In genomic region chr5:54895816-54896341, GRCh38 we compare ENCODE assay signal across 9 cellular contexts.
A peak's percentile ranks its signal among the peaks of the same experiment; 100 is the strongest.
DNase-seq lines count a peak whose midpoint lies in the region; ATAC-seq, FAIRE-seq and TF ChIP-seq lines count a peak whose summit lies in the region.
"Had no signal": no experiment of that assay in that cellular context is flagged by ENCODE, and none has a peak within 500 bp of the region (broad histone marks: within the 10 kb centered on the region; RNA-seq: fewer than 3 reads in every experiment).

No MANE protein-coding gene starts in this region.

- no peak overlapping the region for H2BK15ac ChIP-seq in neuronal stem cell (ENCODE audit: low read length)

- in situ Hi-C loops in GM23248 (cut with MboI): no loop called here
- in situ Hi-C loops in GM13976 (cut with MboI; ENCODE audit: low sequenced_read_pairs, unreplicated experiment): no loop called here

- no peaks in the 10 kb centered on the region for H3K9me1 ChIP-seq in endothelial cell of umbilical vein (replicated peaks; ENCODE audit: control insufficient read depth, extremely low read depth, insufficient read depth, low read length)

- BruUV-seq in PC-9 (replicated peaks; lab: Mats Ljungman, UMichigan) (no TSS peak), endothelial cell of umbilical vein (replicated peaks; lab: Mats Ljungman, UMichigan) (no TSS peak)

- no peak overlapping the region for H2BK5ac ChIP-seq in neuronal stem cell (ENCODE audit: low read length)

- TF ChIP-seq CTCF in PC-9 (conservative IDR thresholded peaks at IDR 0.05) (peak; percentile 75), endothelial cell of umbilical vein (IDR thresholded peaks at IDR 0.05; ENCODE audit: extremely low read depth in 1 of 2, insufficient read depth in 1 of 2, low read depth in 1 of 2, low read length in 2 of 2) (peak; percentile 7 to 10), coronary artery (IDR thresholded peaks at IDR 0.05) (no peak), GM13976 (IDR thresholded peaks at IDR 0.05; ENCODE audit: borderline replicate concordance, control extremely low read depth, extremely low read depth, insufficient read depth, missing control alignments) (no peak)

- H3K9me3 ChIP-seq in GM23248 (ENCODE audit: low read depth) (no peaks in the 10 kb centered on the region), PC-9 (ENCODE audit: insufficient read depth, low read depth) (no peaks in the 10 kb centered on the region), endothelial cell of umbilical vein (replicated peaks; ENCODE audit: control insufficient read depth, insufficient read depth, low read length) (no peaks in the 10 kb centered on the region), neuronal stem cell (replicated peaks in 1 of 2; ENCODE audit: control insufficient read depth in 2 of 2, insufficient read depth in 1 of 2, low read depth in 1 of 2, low read length in 2 of 2) (no peaks in the 10 kb centered on the region)
- H3K9me3 ChIP-seq: mucosa of descending colon had no signal

- 21 to 25% methylated on average over 6 of the region's 6 CpGs for WGBS in GM23248 (ENCODE audit: low coverage in 1 of 2, low lambda C conversion rate in 2 of 2, missing lambda C conversion rate in 2 of 2), 2 experiments
- WGBS in neuronal stem cell (ENCODE audit: extremely low coverage in 2 of 2, insufficient read length in 2 of 2, insufficient replicate concordance in 1 of 2), 2 donors: no CpG with 5 or more reads among the region's 6 CpGs

- H3K4me3 ChIP-seq in GM23248: no peak overlapping the region
- H3K4me3 ChIP-seq in PC-9: no peak overlapping the region
- H3K4me3 ChIP-seq in endothelial cell of umbilical vein (replicated peaks in 1 of 3; ENCODE audit: insufficient read depth in 1 of 3, low read depth in 1 of 3, low read length in 3 of 3): no peak overlapping the region
- no peak overlapping the region for H3K4me3 ChIP-seq in neuronal stem cell (ENCODE audit: low read length in 2 of 2)
- no peak overlapping the region for H3K4me3 ChIP-seq in coronary artery
- H3K4me3 ChIP-seq: mucosa of descending colon had no signal

- H3K4me1 ChIP-seq in GM23248 (ENCODE audit: insufficient read depth) (peaks cover 6% of the 10 kb centered on the region; the same call in 1 of the 2 replicates), PC-9 (replicated peaks; ENCODE audit: insufficient read depth) (peaks cover 8% of the 10 kb centered on the region; the same call in 1 of the 2 replicates), endothelial cell of umbilical vein (ENCODE audit: control insufficient read depth, extremely low read depth, insufficient read depth, low read length) (peaks cover 1% of the 10 kb centered on the region), neuronal stem cell (ENCODE audit: control insufficient read depth in 2 of 2, insufficient read depth in 1 of 2, low read depth in 1 of 2, low read length in 2 of 2) (no peaks in the 10 kb centered on the region)

- H3K79me2 ChIP-seq in GM23248 (ENCODE audit: insufficient read depth): no peaks in the 10 kb centered on the region
- H3K79me2 ChIP-seq in PC-9 (ENCODE audit: low read depth): no peaks in the 10 kb centered on the region
- no peaks in the 10 kb centered on the region for H3K79me2 ChIP-seq in endothelial cell of umbilical vein (ENCODE audit: control insufficient read depth, insufficient read depth, low read length)

- POLR2A ChIA-PET in PC-9 (lab: Charles Lee; ENCODE audit: unreplicated experiment): no interaction called here
- POLR2A ChIA-PET in endothelial cell of umbilical vein (lab: Charles Lee): no interaction called here

- no peaks in the 10 kb centered on the region for H3K79me1 ChIP-seq in neuronal stem cell (ENCODE audit: low read depth, low read length)

- H3F3A ChIP-seq in GM23248 (ENCODE audit: insufficient read depth) (peaks cover 9% of the 10 kb centered on the region), PC-9 (ENCODE audit: insufficient read depth, low read depth) (no peaks in the 10 kb centered on the region)

- H3K36me3 ChIP-seq in GM23248 (ENCODE audit: low read depth) (no peaks in the 10 kb centered on the region), PC-9 (ENCODE audit: low read depth) (no peaks in the 10 kb centered on the region), endothelial cell of umbilical vein (ENCODE audit: control insufficient read depth in 2 of 2, extremely low read depth in 1 of 2, insufficient read depth in 2 of 2, low read length in 2 of 2) (no peaks in the 10 kb centered on the region), neuronal stem cell (replicated peaks in 1 of 2; ENCODE audit: control insufficient read depth in 2 of 2, insufficient read depth in 2 of 2, low read length in 2 of 2) (no peaks in the 10 kb centered on the region)

- H4K20me1 ChIP-seq in GM23248 (ENCODE audit: insufficient read depth) (no peaks in the 10 kb centered on the region), PC-9 (ENCODE audit: insufficient read depth) (no peaks in the 10 kb centered on the region), endothelial cell of umbilical vein (replicated peaks; ENCODE audit: control insufficient read depth, extremely low read depth, insufficient read depth, low read length) (no peaks in the 10 kb centered on the region)

- FAIRE-seq in endothelial cell of umbilical vein (lab: Jason Lieb, UNC): peak; percentile 70

- no peak overlapping the region for H4K91ac ChIP-seq in neuronal stem cell (ENCODE audit: low read depth, low read length, poor library complexity)

- H2AFZ ChIP-seq in GM23248: no peak overlapping the region
- no peak overlapping the region for H2AFZ ChIP-seq in PC-9
- H2AFZ ChIP-seq in endothelial cell of umbilical vein (ENCODE audit: low read depth, low read length): no peak overlapping the region
- H2AFZ ChIP-seq in neuronal stem cell (ENCODE audit: low read length): peak overlapping the region; percentile 49

- peak; percentile 7 for DNase-seq in CD1c-positive myeloid dendritic cell (ENCODE audit: extremely low spot score)
- peak; percentile 76 for DNase-seq in GM23248
- DNase-seq in PC-9: peak in 1 of 2 experiments; percentile 7
- DNase-seq in endothelial cell of umbilical vein (ENCODE audit: low read depth, low spot score): peak; percentile 40
- peak; percentile 18 for DNase-seq in neuronal stem cell (ENCODE audit: low spot score)
- DNase-seq in coronary artery (ENCODE audit: low spot score): no peak
- DNase-seq in GM13976 (ENCODE audit: low spot score): no peak

- intact Hi-C loops in PC-9 (cut with micrococcal nuclease; ENCODE audit: unreplicated experiment) (loop anchor here (10.0 kb wide), 1 partner anchor 651 kb away; no protein-coding TSS in a partner anchor), endothelial cell of umbilical vein (cut with micrococcal nuclease) (loop anchor here (1.0 kb wide), 2 partner anchors 379 to 453 kb away; partner anchors contain the start of gene SNX18)

- no peak overlapping the region for H2BK12ac ChIP-seq in neuronal stem cell (ENCODE audit: low read length)

- no peak overlapping the region for H2BK120ac ChIP-seq in neuronal stem cell (ENCODE audit: low read depth, low read length)

- CTCF ChIA-PET in PC-9 (lab: Charles Lee) (no interaction called here), endothelial cell of umbilical vein (lab: Charles Lee) (interaction anchor here (0.9 to 2.5 kb wide), 17 partner anchors 7 to 652 kb away, joined by 3 to 22 read pairs (median 6); partner anchors contain the start of genes GPX8 and SNX18)

- H4K8ac ChIP-seq in neuronal stem cell (ENCODE audit: low read depth, low read length): no peak overlapping the region

- no peak overlapping the region for H3K4me2 ChIP-seq in GM23248 (ENCODE audit: unreplicated experiment)
- H3K4me2 ChIP-seq in PC-9: peak overlapping the region; percentile 52
- H3K4me2 ChIP-seq in endothelial cell of umbilical vein (ENCODE audit: insufficient read depth, low read length): no peak overlapping the region
- no peak overlapping the region for H3K4me2 ChIP-seq in neuronal stem cell (ENCODE audit: insufficient read depth, low read length, poor library complexity, severe bottlenecking)

- no peak overlapping the region for H3K14ac ChIP-seq in neuronal stem cell (ENCODE audit: low read length)

- H3K4ac ChIP-seq in neuronal stem cell (ENCODE audit: low read length): no peak overlapping the region

- no peak overlapping the region for H3K18ac ChIP-seq in neuronal stem cell (ENCODE audit: low read length)

- no peak overlapping the region for H3K23ac ChIP-seq in neuronal stem cell (ENCODE audit: low read depth, low read length, poor library complexity)

- H2AK5ac ChIP-seq in neuronal stem cell (ENCODE audit: low read depth, low read length): no peak overlapping the region

- H3K9ac ChIP-seq in GM23248: no peak overlapping the region
- no peak overlapping the region for H3K9ac ChIP-seq in endothelial cell of umbilical vein (replicated peaks; ENCODE audit: extremely low read depth, insufficient read depth, low read length)
- H3K9ac ChIP-seq in neuronal stem cell (ENCODE audit: low read depth, low read length, poor library complexity): no peak overlapping the region

- no peaks in the 10 kb centered on the region for H3K27me3 ChIP-seq in GM23248 (replicated peaks; ENCODE audit: insufficient read depth)
- H3K27me3 ChIP-seq in PC-9 (ENCODE audit: insufficient read depth, low read depth): peaks cover 13% of the 10 kb centered on the region; the same call in 1 of the 2 replicates
- H3K27me3 ChIP-seq in endothelial cell of umbilical vein (ENCODE audit: control insufficient read depth in 2 of 2, insufficient read depth in 2 of 2, low read length in 2 of 2): peaks cover 0 to 2% of the 10 kb centered on the region in 2 experiments
- H3K27me3 ChIP-seq in neuronal stem cell (ENCODE audit: control insufficient read depth in 3 of 3, insufficient read depth in 3 of 3, low read depth in 1 of 3, low read length in 3 of 3): peaks cover 0 to 13% (median 0%) of the 10 kb centered on the region in 3 experiments

- dilution Hi-C loops in endothelial cell of umbilical vein (cut with MboI; ENCODE audit: extremely low pct_ligation_motif_present, low sequenced_read_pairs): no loop called here

- TF ChIP-seq POLR2A in endothelial cell of umbilical vein (IDR thresholded peaks at IDR 0.05; ENCODE audit: low read depth, low read length): no peak

- H3K27ac ChIP-seq in GM23248: no peak overlapping the region
- H3K27ac ChIP-seq in PC-9: no peak overlapping the region
- no peak overlapping the region for H3K27ac ChIP-seq in endothelial cell of umbilical vein (ENCODE audit: insufficient read depth, low read depth, low read length)
- H3K27ac ChIP-seq in neuronal stem cell (replicated peaks; ENCODE audit: low read length): no peak overlapping the region
- no peak overlapping the region for H3K27ac ChIP-seq in coronary artery

- no peak for ATAC-seq in HG03521 (IDR thresholded peaks at IDR 0.05; ENCODE audit: unreplicated experiment)
- ATAC-seq: mucosa of descending colon had no signal

- H3K9me2 ChIP-seq in GM23248 (ENCODE audit: insufficient read depth) (no peaks in the 10 kb centered on the region), PC-9 (ENCODE audit: insufficient read depth) (no peaks in the 10 kb centered on the region)

TF ChIP-seq in endothelial cell of umbilical vein, 7 proteins besides CTCF, POLR2A, EP300 and RAD21 (continues in another document):
- TF ChIP-seq GATA2 (IDR thresholded peaks at IDR 0.05; ENCODE audit: insufficient read depth, insufficient read length, low read depth, low read length): no peak
- no peak for TF ChIP-seq MYC (IDR thresholded peaks at IDR 0.05; ENCODE audit: low read depth, low read length)

Comparison
In these comparisons a context has a peak if more than half of its experiments do, and no peak if none do; other contexts are left out.
1. DNase-seq: peak in CD1c-positive myeloid dendritic cell (single experiment), GM23248 (single experiment), endothelial cell of umbilical vein (single experiment) and neuronal stem cell (single experiment); none in coronary artery (single experiment) and GM13976 (single experiment).
2. CTCF ChIP-seq: peak in PC-9 (single experiment) and endothelial cell of umbilical vein (2 of 2); none in coronary artery (single experiment) and GM13976 (single experiment).